9 cellular contexts compared by ENCODE assay signal in the genomic region with DNA sequence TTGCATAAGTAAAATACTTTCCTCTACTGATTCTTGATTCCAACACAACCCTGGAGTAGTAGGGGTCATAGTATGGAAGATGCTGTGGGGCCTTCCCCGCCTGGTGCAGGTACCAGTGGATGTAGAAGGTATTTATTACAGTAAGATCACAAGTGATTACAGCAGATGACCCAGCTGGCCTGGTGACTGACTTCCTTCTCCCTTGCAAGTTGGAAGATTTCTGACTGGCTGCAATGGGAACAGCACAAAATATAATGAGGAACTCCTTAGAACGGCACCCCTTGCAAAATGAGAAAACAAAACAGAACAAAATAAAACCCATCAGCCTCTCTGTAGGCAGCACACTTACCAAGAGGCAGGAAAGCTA.
A peak's percentile ranks its signal among the peaks of the same experiment; 100 is the strongest.
DNase-seq lines count a peak whose midpoint lies in the region; ATAC-seq lines count a peak whose summit lies in the region.
"Had no signal": no experiment of that assay in that cellular context is flagged by ENCODE, and none has a peak within 500 bp of the region (broad histone marks: within the 10 kb centered on the region; RNA-seq: fewer than 3 reads in every experiment).

No MANE protein-coding gene starts in this region.

- peak overlapping the region; percentile 32 to 89 (median 88) for H3K27ac Mint-ChIP-seq in CD4-positive, CD25-positive, alpha-beta regulatory T cell
- H3K27ac Mint-ChIP-seq in activated naive CD8-positive, alpha-beta T cell treated with anti-CD3 and anti-CD28 coated beads for 36 hours: peak overlapping the region; percentile 78
- peak overlapping the region in 9 of 10 donors; percentile 43 to 93 (median 90) for H3K27ac Mint-ChIP-seq in naive thymus-derived CD8-positive, alpha-beta T cell
- H3K27ac Mint-ChIP-seq: WTC11 had no signal

- H3K36me3 ChIP-seq in CD4-positive, CD25-positive, alpha-beta regulatory T cell (ENCODE audit: control insufficient read depth, insufficient read depth, low read length): no peaks in the 10 kb centered on the region

- no peak for DNase-seq in CD4-positive, CD25-positive, alpha-beta regulatory T cell
- no peak for DNase-seq in activated naive CD8-positive, alpha-beta T cell treated with anti-CD3 and anti-CD28 coated beads for 36 hours
- no peak for DNase-seq in naive thymus-derived CD8-positive, alpha-beta T cell
- DNase-seq in effector CD8-positive, alpha-beta T cell (lab: John Stamatoyannopoulos, UW): no peak
- DNase-seq in glomerular visceral epithelial cell (ENCODE audit: extremely low spot score): no peak
- DNase-seq in EL: no peak

- H3K4me3 ChIP-seq in CD4-positive, CD25-positive, alpha-beta regulatory T cell (ENCODE audit: low read depth, low read length): no peak overlapping the region

- H3K27me3 ChIP-seq in CD4-positive, CD25-positive, alpha-beta regulatory T cell (ENCODE audit: control insufficient read depth, insufficient read depth, low read length): no peaks in the 10 kb centered on the region

- no peaks in the 10 kb centered on the region for H3K27me3 Mint-ChIP-seq in CD4-positive, CD25-positive, alpha-beta regulatory T cell
- no peaks in the 10 kb centered on the region for H3K27me3 Mint-ChIP-seq in activated naive CD8-positive, alpha-beta T cell treated with anti-CD3 and anti-CD28 coated beads for 36 hours
- H3K27me3 Mint-ChIP-seq in naive thymus-derived CD8-positive, alpha-beta T cell: no peaks in the 10 kb centered on the region

- H3K4me3 Mint-ChIP-seq in CD4-positive, CD25-positive, alpha-beta regulatory T cell: no peak overlapping the region
- H3K4me3 Mint-ChIP-seq in activated naive CD8-positive, alpha-beta T cell treated with anti-CD3 and anti-CD28 coated beads for 36 hours: peak overlapping the region; percentile 76
- H3K4me3 Mint-ChIP-seq in naive thymus-derived CD8-positive, alpha-beta T cell: peak overlapping the region; percentile 33 to 91 (median 76)
- H3K4me3 Mint-ChIP-seq: WTC11 had no signal

- H3K4me1 Mint-ChIP-seq in CD4-positive, CD25-positive, alpha-beta regulatory T cell: peaks cover 0 to 29% (median 3%) of the 10 kb centered on the region in 4 donors
- H3K4me1 Mint-ChIP-seq in activated naive CD8-positive, alpha-beta T cell treated with anti-CD3 and anti-CD28 coated beads for 36 hours: peaks cover 39% of the 10 kb centered on the region
- H3K4me1 Mint-ChIP-seq in naive thymus-derived CD8-positive, alpha-beta T cell: peaks cover 11 to 65% (median 49%) of the 10 kb centered on the region in 4 donors

- ATAC-seq in CD4-positive, CD25-positive, alpha-beta regulatory T cell (ENCODE audit: low read depth in 2 of 2): no peak
- peak; percentile 3 for ATAC-seq in HG02642 (IDR thresholded peaks at IDR 0.05; ENCODE audit: poor library complexity, unreplicated experiment)
- ATAC-seq in naive thymus-derived CD8-positive, alpha-beta T cell: no peak
- no peak for ATAC-seq in HG03135 (IDR thresholded peaks at IDR 0.05; ENCODE audit: unreplicated experiment)

- peaks cover 4% of the 10 kb centered on the region for H3K4me1 ChIP-seq in CD4-positive, CD25-positive, alpha-beta regulatory T cell (ENCODE audit: control insufficient read depth, insufficient read depth, low read length, poor library complexity, severe bottlenecking)

- no peaks in the 10 kb centered on the region for H3K36me3 Mint-ChIP-seq in CD4-positive, CD25-positive, alpha-beta regulatory T cell
- peaks cover 2% of the 10 kb centered on the region for H3K36me3 Mint-ChIP-seq in activated naive CD8-positive, alpha-beta T cell treated with anti-CD3 and anti-CD28 coated beads for 36 hours
- H3K36me3 Mint-ChIP-seq in naive thymus-derived CD8-positive, alpha-beta T cell: no peaks in the 10 kb centered on the region
- H3K36me3 Mint-ChIP-seq: WTC11 had no signal

- POLR2A ChIA-PET in naive thymus-derived CD8-positive, alpha-beta T cell (lab: Charles Lee): interaction anchor here (1.1 to 2.5 kb wide), 2 partner anchors 15 to 119 kb away, joined by 7 to 10 read pairs; no protein-coding TSS in a partner anchor

- H3K9me3 ChIP-seq in CD4-positive, CD25-positive, alpha-beta regulatory T cell (ENCODE audit: control insufficient read depth in 2 of 2, low read length in 2 of 2): no peaks in the 10 kb centered on the region

- no peaks in the 10 kb centered on the region for H3K9me3 Mint-ChIP-seq in CD4-positive, CD25-positive, alpha-beta regulatory T cell
- no peaks in the 10 kb centered on the region for H3K9me3 Mint-ChIP-seq in activated naive CD8-positive, alpha-beta T cell treated with anti-CD3 and anti-CD28 coated beads for 36 hours
- H3K9me3 Mint-ChIP-seq in naive thymus-derived CD8-positive, alpha-beta T cell: no peaks in the 10 kb centered on the region
- H3K9me3 Mint-ChIP-seq: WTC11 had no signal

- no peak overlapping the region for H3K27ac ChIP-seq in CD4-positive, CD25-positive, alpha-beta regulatory T cell (ENCODE audit: insufficient read depth, low read length, poor library complexity, severe bottlenecking)

Comparison
In these comparisons a context has a peak if more than half of its experiments do, and no peak if none do; other contexts are left out.
1. H3K4me3 Mint-ChIP-seq: peak in activated naive CD8-positive, alpha-beta T cell treated with anti-CD3 and anti-CD28 coated beads for 36 hours (single experiment) and naive thymus-derived CD8-positive, alpha-beta T cell (10 of 10); none in CD4-positive, CD25-positive, alpha-beta regulatory T cell (0 of 4).
2. Peak in every context shown above with its lines, with median percentiles within 50 percentile points of each other: H3K27ac Mint-ChIP-seq.